ENCODE assay signal across 7 cellular contexts in genomic region chr11:8068605-8069221, GRCh38. TPM values are rescaled to one million over a fixed set of nuclear protein-coding genes. Genes with fewer than 3 reads are reported as not detected.
DNase-seq lines count a peak whose midpoint lies in the region; ATAC-seq and TF ChIP-seq lines count a peak whose summit lies in the region.

No MANE protein-coding gene starts in this region.

- H3K27ac ChIP-seq in WERI-Rb-1, result peak overlapping the region; percentile 49
- peak overlapping the region; percentile 49 for H3K27ac ChIP-seq in suprapubic skin

- no peaks in the 10 kb centered on the region for H3K27me3 ChIP-seq in WERI-Rb-1 (ENCODE audit: insufficient read depth, low read depth, severe bottlenecking)
- H3K27me3 ChIP-seq in suprapubic skin, result no peaks in the 10 kb centered on the region

- H3K36me3 ChIP-seq in WERI-Rb-1 (no peaks in the 10 kb centered on the region), suprapubic skin (no peaks in the 10 kb centered on the region)

- no peak for TF ChIP-seq POLR2A in suprapubic skin (IDR thresholded peaks at IDR 0.05)

- 32% methylated on average over 15 of the region's 15 CpGs for WGBS in suprapubic skin

- H3K9me3 ChIP-seq in WERI-Rb-1 (ENCODE audit: severe bottlenecking) (no peaks in the 10 kb centered on the region), suprapubic skin (no peaks in the 10 kb centered on the region)

- H3K4me3 ChIP-seq in WERI-Rb-1 (ENCODE audit: low read depth, low read length) (no peak overlapping the region), suprapubic skin (peak overlapping the region; percentile 20)

- H3K4me1 ChIP-seq in suprapubic skin, result peaks cover 21% of the 10 kb centered on the region

- DNase-seq in HS-27A (ENCODE audit: low read depth), result peak; percentile 82
- peak; percentile 54 for DNase-seq in WERI-Rb-1
- peak; percentile 87 for DNase-seq in hepatic stellate cell (ENCODE audit: low spot score)
- peak in 1 of 2 donors; percentile 73 for DNase-seq in suprapubic skin (ENCODE audit: low spot score in 2 of 2)
- DNase-seq in activated CD4-positive, alpha-beta T cell treated with anti-CD3 and anti-CD28 coated beads, Interleukin-2, amount 50 U/mL, for 48 hours, result no peak

- TF ChIP-seq EP300 in suprapubic skin (IDR thresholded peaks at IDR 0.05), result no peak

- TF ChIP-seq CTCF in WERI-Rb-1 (IDR thresholded peaks at IDR 0.05; ENCODE audit: low read depth, low read length), result no peak
- no peak for TF ChIP-seq CTCF in suprapubic skin (IDR thresholded peaks at IDR 0.05)

- no peak for ATAC-seq in GM21737 (IDR thresholded peaks at IDR 0.05; ENCODE audit: unreplicated experiment)
- no peak for ATAC-seq in GM21528 (IDR thresholded peaks at IDR 0.05; ENCODE audit: low FRiP score, unreplicated experiment)

RNA-seq across cellular contexts. Expression of gene TUB, which starts 12.3 kb away (rescaled TPM):
- total RNA-seq in suprapubic skin, result 1 to 10 TPM; 1.9 to 8.5 (median 3.0) TPM

Comparison
In these comparisons a context has a peak if more than half of its experiments do, and no peak if none do; other contexts are left out.
1. DNase-seq: peak in HS-27A (single experiment), WERI-Rb-1 (single experiment) and hepatic stellate cell (single experiment); none in activated CD4-positive, alpha-beta T cell treated with anti-CD3 and anti-CD28 coated beads, Interleukin-2, amount 50 U/mL, for 48 hours (0 of 2).